Comparison of ENCODE assay signal across 21 cellular contexts in genomic region chr9:128998462-128998861, GRCh38. TPM values are rescaled to one million over a fixed set of nuclear protein-coding genes. Genes with fewer than 3 reads are reported as not detected.
DNase-seq lines count a peak whose midpoint lies in the region; FAIRE-seq and TF ChIP-seq lines count a peak whose summit lies in the region.
"Had no signal": no experiment of that assay in that cellular context is flagged by ENCODE, and none has a peak within 500 bp of the region (broad histone marks: within the 10 kb centered on the region; RNA-seq: fewer than 3 reads in every experiment).

No MANE protein-coding gene starts in this region.

- no peak for FAIRE-seq in kidney (lab: Jason Lieb, UNC)
- FAIRE-seq: A549, GM12892, GM18507, H1, HepG2 had no signal

- H3K4me1 ChIP-seq in Caco-2 (no peaks in the 10 kb centered on the region), kidney (ENCODE audit: control insufficient read depth in 1 of 2, insufficient read depth in 1 of 2, low read depth in 1 of 2, low read length in 2 of 2) (no peaks in the 10 kb centered on the region)
- H3K4me1 ChIP-seq: A549 had no signal

- peaks cover 7% of the 10 kb centered on the region for H3K36me3 ChIP-seq in Caco-2 (ENCODE audit: control insufficient read depth, insufficient read depth, low read length)
- H3K36me3 ChIP-seq in kidney (ENCODE audit: control insufficient read depth in 1 of 2, insufficient read depth in 2 of 2, low read length in 2 of 2), result peaks cover 54 to 67% of the 10 kb centered on the region in 2 donors
- peaks cover 72% of the 10 kb centered on the region for H3K36me3 ChIP-seq in brain microvascular endothelial cell (replicated peaks)

- no peaks in the 10 kb centered on the region for H3K27me3 Mint-ChIP-seq in activated CD4-positive, alpha-beta T cell treated with anti-CD3 and anti-CD28 coated beads, Interleukin-2, amount 10 ng/mL, durations not matched to agents 7 days and 5 days
- no peaks in the 10 kb centered on the region for H3K27me3 Mint-ChIP-seq in activated CD4-positive, alpha-beta T cell treated with anti-CD3 and anti-CD28 coated beads, Interleukin-2, amount 10 ng/mL, durations not matched to agents 24 days and 14 days
- no peaks in the 10 kb centered on the region for H3K27me3 Mint-ChIP-seq in Caco-2 (ENCODE audit: insufficient read depth, unreplicated experiment)
- no peaks in the 10 kb centered on the region for H3K27me3 Mint-ChIP-seq in chondrocyte (ENCODE audit: low read depth)
- H3K27me3 Mint-ChIP-seq: CD4-positive, alpha-beta T cell had no signal

- H3K4me3 ChIP-seq in Caco-2 (ENCODE audit: low read depth, low read length), result no peak overlapping the region
- no peak overlapping the region for H3K4me3 ChIP-seq in kidney (ENCODE audit: low read length in 2 of 2)
- no peak overlapping the region for H3K4me3 ChIP-seq in brain microvascular endothelial cell (ENCODE audit: low read depth, low read length)
- H3K4me3 ChIP-seq: A549 had no signal

- peaks cover 27% of the 10 kb centered on the region for H3K4me1 Mint-ChIP-seq in activated CD4-positive, alpha-beta T cell treated with anti-CD3 and anti-CD28 coated beads, Interleukin-2, amount 10 ng/mL, durations not matched to agents 7 days and 5 days
- H3K4me1 Mint-ChIP-seq in activated CD4-positive, alpha-beta T cell treated with anti-CD3 and anti-CD28 coated beads, Interleukin-2, amount 10 ng/mL, durations not matched to agents 24 days and 14 days, result peaks cover 14% of the 10 kb centered on the region
- H3K4me1 Mint-ChIP-seq in Caco-2 (ENCODE audit: low read depth, unreplicated experiment) (no peaks in the 10 kb centered on the region), chondrocyte (ENCODE audit: low read depth) (no peaks in the 10 kb centered on the region)
- H3K4me1 Mint-ChIP-seq: H9 had no signal

- H3K27me3 ChIP-seq in Caco-2 (replicated peaks; ENCODE audit: control insufficient read depth, insufficient read depth, low read length) (no peaks in the 10 kb centered on the region), brain microvascular endothelial cell (replicated peaks) (no peaks in the 10 kb centered on the region)

- intact Hi-C loops in activated CD4-positive, alpha-beta T cell treated with anti-CD3 and anti-CD28 coated beads, Interleukin-2, amount 10 ng/mL, durations not matched to agents 24 days and 14 days (cut with micrococcal nuclease), result no loop called here
- intact Hi-C loops in Caco-2 (cut with micrococcal nuclease; ENCODE audit: unreplicated experiment), result no loop called here
- intact Hi-C loops in kidney (cut with DNase I), result no loop called here

- CTCF ChIA-PET in activated CD4-positive, alpha-beta T cell treated with anti-CD3 and anti-CD28 coated beads, Interleukin-2, amount 10 ng/mL, durations not matched to agents 7 days and 5 days (lab: Charles Lee), result no interaction called here
- CTCF ChIA-PET in Caco-2 (lab: Charles Lee), result no interaction called here

- no peak for TF ChIP-seq CTCF in Caco-2 (IDR thresholded peaks at IDR 0.05; ENCODE audit: insufficient read depth in 1 of 2, low read depth in 1 of 2, low read length in 1 of 2, severe bottlenecking in 1 of 2, unreplicated experiment in 1 of 2)
- TF ChIP-seq CTCF in chondrocyte (IDR thresholded peaks at IDR 0.05), result no peak
- no peak for TF ChIP-seq CTCF in kidney (IDR thresholded peaks at IDR 0.05; ENCODE audit: borderline replicate concordance, extremely low read depth, insufficient read depth)
- no peak for TF ChIP-seq CTCF in brain microvascular endothelial cell (IDR thresholded peaks at IDR 0.05; ENCODE audit: low read depth, low read length, missing control alignments)

- peaks cover 74% of the 10 kb centered on the region for H3K36me3 Mint-ChIP-seq in activated CD4-positive, alpha-beta T cell treated with anti-CD3 and anti-CD28 coated beads, Interleukin-2, amount 10 ng/mL, durations not matched to agents 7 days and 5 days (ENCODE audit: low read depth)
- H3K36me3 Mint-ChIP-seq in activated CD4-positive, alpha-beta T cell treated with anti-CD3 and anti-CD28 coated beads, Interleukin-2, amount 10 ng/mL, durations not matched to agents 24 days and 14 days (ENCODE audit: low read depth), result peaks cover 81% of the 10 kb centered on the region
- H3K36me3 Mint-ChIP-seq in Caco-2 (ENCODE audit: insufficient read depth, unreplicated experiment) (peaks cover 99% of the 10 kb centered on the region), chondrocyte (ENCODE audit: low read depth) (peaks cover 58% of the 10 kb centered on the region)

- no peaks in the 10 kb centered on the region for H3K9me3 Mint-ChIP-seq in activated CD4-positive, alpha-beta T cell treated with anti-CD3 and anti-CD28 coated beads, Interleukin-2, amount 10 ng/mL, durations not matched to agents 7 days and 5 days
- H3K9me3 Mint-ChIP-seq in activated CD4-positive, alpha-beta T cell treated with anti-CD3 and anti-CD28 coated beads, Interleukin-2, amount 10 ng/mL, durations not matched to agents 24 days and 14 days, result no peaks in the 10 kb centered on the region
- H3K9me3 Mint-ChIP-seq in Caco-2 (ENCODE audit: unreplicated experiment) (no peaks in the 10 kb centered on the region), chondrocyte (ENCODE audit: low read depth) (no peaks in the 10 kb centered on the region)
- H3K9me3 Mint-ChIP-seq: CD4-positive, alpha-beta T cell; H9 had no signal

- in situ Hi-C loops in brain microvascular endothelial cell (cut with HindIII; ENCODE audit: low pct_ligation_motif_present, low sequenced_read_pairs), result no loop called here

- peak overlapping the region; percentile 65 for H3K27ac Mint-ChIP-seq in activated CD4-positive, alpha-beta T cell treated with anti-CD3 and anti-CD28 coated beads, Interleukin-2, amount 10 ng/mL, durations not matched to agents 7 days and 5 days
- no peak overlapping the region for H3K27ac Mint-ChIP-seq in activated CD4-positive, alpha-beta T cell treated with anti-CD3 and anti-CD28 coated beads, Interleukin-2, amount 10 ng/mL, durations not matched to agents 24 days and 14 days
- H3K27ac Mint-ChIP-seq in Caco-2 (ENCODE audit: unreplicated experiment) (no peak overlapping the region), chondrocyte (ENCODE audit: unreplicated experiment) (no peak overlapping the region)
- H3K27ac Mint-ChIP-seq: CD4-positive, alpha-beta T cell had no signal

- H3K9me3 ChIP-seq in Caco-2 (no peaks in the 10 kb centered on the region), kidney (ENCODE audit: control insufficient read depth in 1 of 2, low read length in 2 of 2) (no peaks in the 10 kb centered on the region)
- H3K9me3 ChIP-seq: A549 had no signal

- no peak overlapping the region for H3K27ac ChIP-seq in kidney (ENCODE audit: low read depth in 2 of 2, low read length in 2 of 2)
- H3K27ac ChIP-seq in brain microvascular endothelial cell, result no peak overlapping the region
- H3K27ac ChIP-seq: 22Rv1, A549, C4-2B had no signal

- TSS peak; percentile 49 for BruUV-seq in Caco-2 (replicated peaks; lab: Mats Ljungman, UMichigan)

- POLR2A ChIA-PET in activated CD4-positive, alpha-beta T cell treated with anti-CD3 and anti-CD28 coated beads, Interleukin-2, amount 10 ng/mL, durations not matched to agents 7 days and 5 days (lab: Charles Lee), result no interaction called here
- POLR2A ChIA-PET in Caco-2 (lab: Charles Lee), result interaction anchor here (1.3 kb wide), 1 partner anchor 30 kb away, joined by 3 read pairs; the partner anchor contains the start of gene SH3GLB2

- H3K4me3 Mint-ChIP-seq in activated CD4-positive, alpha-beta T cell treated with anti-CD3 and anti-CD28 coated beads, Interleukin-2, amount 10 ng/mL, durations not matched to agents 7 days and 5 days, result no peak overlapping the region
- H3K4me3 Mint-ChIP-seq in activated CD4-positive, alpha-beta T cell treated with anti-CD3 and anti-CD28 coated beads, Interleukin-2, amount 10 ng/mL, durations not matched to agents 24 days and 14 days, result no peak overlapping the region
- H3K4me3 Mint-ChIP-seq in Caco-2 (ENCODE audit: unreplicated experiment) (no peak overlapping the region), chondrocyte (ENCODE audit: unreplicated experiment) (no peak overlapping the region)
- H3K4me3 Mint-ChIP-seq: CD4-positive, alpha-beta T cell; H9 had no signal

- no peak overlapping the region for H3K9ac ChIP-seq in kidney (ENCODE audit: low read length in 2 of 2)

- DNase-seq in activated CD4-positive, alpha-beta T cell treated with anti-CD3 and anti-CD28 coated beads, Interleukin-2, amount 10 ng/mL, durations not matched to agents 7 days and 5 days, result no peak
- no peak for DNase-seq in activated CD4-positive, alpha-beta T cell treated with anti-CD3 and anti-CD28 coated beads, Interleukin-2, amount 10 ng/mL, durations not matched to agents 24 days and 14 days
- no peak for DNase-seq in Caco-2
- peak; percentile 50 for DNase-seq in chondrocyte (ENCODE audit: low spot score)
- peak; percentile 35 for DNase-seq in kidney
- no peak for DNase-seq in pons (ENCODE audit: low spot score)
- no peak for DNase-seq in brain microvascular endothelial cell
- no peak for DNase-seq in NCI-H128 (lab: John Stamatoyannopoulos, UW; ENCODE audit: unreplicated experiment)
- DNase-seq: AML-193; CD4-positive, alpha-beta T cell; DMS153; DMS79; GDM1; H9 had no signal

RNA-seq across cellular contexts. Expression of gene SH3GLB2, which starts 29.7 kb away (rescaled TPM):
- total RNA-seq in activated CD4-positive, alpha-beta T cell treated with anti-CD3 and anti-CD28 coated beads, Interleukin-2, amount 10 ng/mL, durations not matched to agents 7 days and 5 days, result 100 to 1,000 TPM; 111 to 124 TPM
- 69.6 and 73.9 TPM in 2 replicates for total RNA-seq in activated CD4-positive, alpha-beta T cell treated with anti-CD3 and anti-CD28 coated beads, Interleukin-2, amount 10 ng/mL, durations not matched to agents 24 days and 14 days
- total RNA-seq in Caco-2 (2022) (64.2 and 66.7 TPM in 2 replicates), chondrocyte (57.8 to 66.4 TPM (median 62.2 TPM) in 3 replicates), kidney (128 TPM)
- polyA plus RNA-seq in kidney (ENCODE audit: insufficient read depth, low read depth, low replicate concordance), result 118 TPM

RNA-seq across cellular contexts. Expression of gene MIGA2, which starts 38.0 kb away (rescaled TPM):
- 10 to 100 TPM; 33.8 to 43.1 TPM for total RNA-seq in activated CD4-positive, alpha-beta T cell treated with anti-CD3 and anti-CD28 coated beads, Interleukin-2, amount 10 ng/mL, durations not matched to agents 7 days and 5 days
- total RNA-seq in activated CD4-positive, alpha-beta T cell treated with anti-CD3 and anti-CD28 coated beads, Interleukin-2, amount 10 ng/mL, durations not matched to agents 24 days and 14 days, result 43.3 and 44.3 TPM in 2 replicates
- total RNA-seq in Caco-2 (2022) (25.1 and 34.8 TPM in 2 replicates), chondrocyte (19.7 to 26.7 TPM (median 22.0 TPM) in 3 replicates), kidney (29.9 TPM)
- 26.1 TPM for polyA plus RNA-seq in kidney (ENCODE audit: insufficient read depth, low read depth, low replicate concordance)

RNA-seq across cellular contexts. Expression of gene NUP188, which starts 51.0 kb away (rescaled TPM):
- total RNA-seq in activated CD4-positive, alpha-beta T cell treated with anti-CD3 and anti-CD28 coated beads, Interleukin-2, amount 10 ng/mL, durations not matched to agents 7 days and 5 days, result 10 to 100 TPM; 87.7 to 87.8 TPM
- 162 and 176 TPM in 2 replicates for total RNA-seq in activated CD4-positive, alpha-beta T cell treated with anti-CD3 and anti-CD28 coated beads, Interleukin-2, amount 10 ng/mL, durations not matched to agents 24 days and 14 days
- total RNA-seq in Caco-2 (2022) (80.9 and 85.7 TPM in 2 replicates), chondrocyte (36.0 to 51.8 TPM (median 38.2 TPM) in 3 replicates), kidney (27.9 TPM)
- 6.4 TPM for polyA plus RNA-seq in kidney (ENCODE audit: insufficient read depth, low read depth, low replicate concordance)

RNA-seq across cellular contexts. Expression of gene DOLK, which starts 51.1 kb away (rescaled TPM):
- total RNA-seq in activated CD4-positive, alpha-beta T cell treated with anti-CD3 and anti-CD28 coated beads, Interleukin-2, amount 10 ng/mL, durations not matched to agents 7 days and 5 days, result 1 to 10 TPM; 8.4 to 9.2 TPM
- total RNA-seq in activated CD4-positive, alpha-beta T cell treated with anti-CD3 and anti-CD28 coated beads, Interleukin-2, amount 10 ng/mL, durations not matched to agents 24 days and 14 days, result 15.2 and 15.9 TPM in 2 replicates
- total RNA-seq in Caco-2 (2022) (25.9 and 27.2 TPM in 2 replicates), chondrocyte (21.5 to 24.7 TPM (median 22.2 TPM) in 3 replicates), kidney (13.9 TPM)
- 17.0 TPM for polyA plus RNA-seq in kidney (ENCODE audit: insufficient read depth, low read depth, low replicate concordance)

Comparison
In these comparisons a context has a peak if more than half of its experiments do, and no peak if none do; other contexts are left out.
1. DNase-seq: peak in chondrocyte (single experiment) and kidney (single experiment); none in activated CD4-positive, alpha-beta T cell treated with anti-CD3 and anti-CD28 coated beads, Interleukin-2, amount 10 ng/mL, durations not matched to agents 7 days and 5 days (single experiment), activated CD4-positive, alpha-beta T cell treated with anti-CD3 and anti-CD28 coated beads, Interleukin-2, amount 10 ng/mL, durations not matched to agents 24 days and 14 days (single experiment), Caco-2 (0 of 2), pons (single experiment), brain microvascular endothelial cell (single experiment) and NCI-H128 (single experiment).